1 cellular context compared by ENCODE assay signal in the genomic region with DNA sequence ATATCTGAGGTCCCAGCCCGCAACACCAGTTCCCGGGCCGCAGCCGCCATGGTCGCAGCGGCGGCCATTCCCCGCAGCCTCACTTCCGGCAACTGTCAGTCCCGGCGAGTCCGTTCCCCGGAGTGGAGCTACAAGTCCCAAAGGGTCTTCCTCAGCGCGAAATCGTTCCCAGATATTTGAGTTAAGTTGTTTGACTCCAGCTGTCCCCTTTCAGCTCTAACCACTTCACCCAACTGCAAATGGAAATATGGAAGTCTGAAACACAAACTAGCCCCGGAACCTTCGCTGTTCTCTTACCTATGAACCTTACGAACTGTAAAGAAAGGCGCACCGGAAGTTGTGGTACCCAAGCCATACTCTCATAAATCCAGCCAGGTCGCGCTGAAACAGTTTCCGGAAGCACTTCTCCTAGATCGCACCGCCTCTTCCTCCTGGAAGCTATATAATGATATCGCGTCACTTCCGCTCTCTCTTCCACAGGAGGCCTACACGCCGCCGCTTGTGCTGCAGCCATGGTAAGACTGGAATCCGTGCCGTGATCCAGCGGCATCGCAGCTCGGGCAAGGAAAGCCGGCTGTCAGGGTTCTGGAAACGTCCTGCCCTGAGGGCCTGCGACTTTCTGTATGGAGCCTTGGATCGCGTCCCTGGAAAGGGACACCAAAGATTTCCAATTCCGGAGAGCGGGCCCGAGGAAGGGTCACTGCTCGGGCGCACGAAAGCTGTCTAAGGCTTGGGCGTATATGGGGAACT.
TF ChIP-seq lines count a peak whose summit lies in the region.

A gene (plus strand): TSS at position 468 of the 750 bp plus-strand sequence. CDS start 45 bp downstream, at position 513.
A gene with protein sequence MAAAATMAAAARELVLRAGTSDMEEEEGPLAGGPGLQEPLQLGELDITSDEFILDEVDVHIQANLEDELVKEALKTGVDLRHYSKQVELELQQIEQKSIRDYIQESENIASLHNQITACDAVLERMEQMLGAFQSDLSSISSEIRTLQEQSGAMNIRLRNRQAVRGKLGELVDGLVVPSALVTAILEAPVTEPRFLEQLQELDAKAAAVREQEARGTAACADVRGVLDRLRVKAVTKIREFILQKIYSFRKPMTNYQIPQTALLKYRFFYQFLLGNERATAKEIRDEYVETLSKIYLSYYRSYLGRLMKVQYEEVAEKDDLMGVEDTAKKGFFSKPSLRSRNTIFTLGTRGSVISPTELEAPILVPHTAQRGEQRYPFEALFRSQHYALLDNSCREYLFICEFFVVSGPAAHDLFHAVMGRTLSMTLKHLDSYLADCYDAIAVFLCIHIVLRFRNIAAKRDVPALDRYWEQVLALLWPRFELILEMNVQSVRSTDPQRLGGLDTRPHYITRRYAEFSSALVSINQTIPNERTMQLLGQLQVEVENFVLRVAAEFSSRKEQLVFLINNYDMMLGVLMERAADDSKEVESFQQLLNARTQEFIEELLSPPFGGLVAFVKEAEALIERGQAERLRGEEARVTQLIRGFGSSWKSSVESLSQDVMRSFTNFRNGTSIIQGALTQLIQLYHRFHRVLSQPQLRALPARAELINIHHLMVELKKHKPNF (minus strand): TSS at position 269 of the 750 bp plus-strand sequence. CDS start 201 bp downstream, at position 68.

TF ChIP-seq in GM12878, 131 proteins besides CTCF, POLR2A, EP300 and RAD21 (continued from another document):
- TF ChIP-seq SUPT20H (IDR thresholded peaks at IDR 0.05; ENCODE audit: borderline replicate concordance, control insufficient read depth, low read depth, low read length), result no peak
- TF ChIP-seq, protein P1, sequence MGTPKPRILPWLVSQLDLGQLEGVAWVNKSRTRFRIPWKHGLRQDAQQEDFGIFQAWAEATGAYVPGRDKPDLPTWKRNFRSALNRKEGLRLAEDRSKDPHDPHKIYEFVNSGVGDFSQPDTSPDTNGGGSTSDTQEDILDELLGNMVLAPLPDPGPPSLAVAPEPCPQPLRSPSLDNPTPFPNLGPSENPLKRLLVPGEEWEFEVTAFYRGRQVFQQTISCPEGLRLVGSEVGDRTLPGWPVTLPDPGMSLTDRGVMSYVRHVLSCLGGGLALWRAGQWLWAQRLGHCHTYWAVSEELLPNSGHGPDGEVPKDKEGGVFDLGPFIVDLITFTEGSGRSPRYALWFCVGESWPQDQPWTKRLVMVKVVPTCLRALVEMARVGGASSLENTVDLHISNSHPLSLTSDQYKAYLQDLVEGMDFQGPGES (IDR thresholded peaks at IDR 0.05), result peak; percentile 13; the same call in 1 of the 2 replicates
- TF ChIP-seq JUNB (IDR thresholded peaks at IDR 0.05), result 0 out of 2 replicates have a peak, but pooled peaks have one; percentile 7
- 0 out of 2 replicates have a peak, but pooled peaks have one; percentile 20 for TF ChIP-seq STAT3 (IDR thresholded peaks at IDR 0.05; ENCODE audit: low read depth, low read length)
- TF ChIP-seq NFXL1 (IDR thresholded peaks at IDR 0.05; ENCODE audit: borderline replicate concordance), result no peak
- no peak for TF ChIP-seq SMC3 (IDR thresholded peaks at IDR 0.05; ENCODE audit: borderline replicate concordance, low read length)
- TF ChIP-seq TCF12 (IDR thresholded peaks at IDR 0.05; ENCODE audit: low read depth, low read length), result peak; percentile 82; the same call in 1 of the 2 replicates
- TF ChIP-seq, protein P2, sequence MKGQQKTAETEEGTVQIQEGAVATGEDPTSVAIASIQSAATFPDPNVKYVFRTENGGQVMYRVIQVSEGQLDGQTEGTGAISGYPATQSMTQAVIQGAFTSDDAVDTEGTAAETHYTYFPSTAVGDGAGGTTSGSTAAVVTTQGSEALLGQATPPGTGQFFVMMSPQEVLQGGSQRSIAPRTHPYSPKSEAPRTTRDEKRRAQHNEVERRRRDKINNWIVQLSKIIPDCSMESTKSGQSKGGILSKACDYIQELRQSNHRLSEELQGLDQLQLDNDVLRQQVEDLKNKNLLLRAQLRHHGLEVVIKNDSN (IDR thresholded peaks at IDR 0.05; ENCODE audit: borderline replicate concordance, extremely low read length, insufficient read depth, low read depth, low read length), result no peak
- TF ChIP-seq GABPA (IDR thresholded peaks at IDR 0.05; ENCODE audit: low read depth), result no peak
- TF ChIP-seq, protein P3, sequence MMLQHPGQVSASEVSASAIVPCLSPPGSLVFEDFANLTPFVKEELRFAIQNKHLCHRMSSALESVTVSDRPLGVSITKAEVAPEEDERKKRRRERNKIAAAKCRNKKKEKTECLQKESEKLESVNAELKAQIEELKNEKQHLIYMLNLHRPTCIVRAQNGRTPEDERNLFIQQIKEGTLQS (IDR thresholded peaks at IDR 0.05; ENCODE audit: borderline replicate concordance, extremely low read depth, low read depth, low read length), result no peak
- TF ChIP-seq NR2C2 (IDR thresholded peaks at IDR 0.05; ENCODE audit: borderline replicate concordance, control insufficient read depth, insufficient read length, low read depth), result no peak
- no peak for TF ChIP-seq TBL1XR1 (IDR thresholded peaks at IDR 0.05; ENCODE audit: low read depth, low read length)
- TF ChIP-seq BHLHE40 (IDR thresholded peaks at IDR 0.05; ENCODE audit: borderline replicate concordance in 1 of 2, low read depth in 2 of 2, low read length in 1 of 2), result peak in 1 of 2 experiments; percentile 42; a peak in 1 of 4 replicates
- peak; percentile 38; the same call in 1 of the 2 replicates for TF ChIP-seq STAT1 (conservative IDR thresholded peaks at IDR 0.05)
- TF ChIP-seq, protein P4, sequence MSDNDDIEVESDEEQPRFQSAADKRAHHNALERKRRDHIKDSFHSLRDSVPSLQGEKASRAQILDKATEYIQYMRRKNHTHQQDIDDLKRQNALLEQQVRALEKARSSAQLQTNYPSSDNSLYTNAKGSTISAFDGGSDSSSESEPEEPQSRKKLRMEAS (IDR thresholded peaks at IDR 0.05; ENCODE audit: low read depth, low read length), result peak; percentile 96
- TF ChIP-seq MXI1 (IDR thresholded peaks at IDR 0.05; ENCODE audit: low read depth, low read length), result peak; percentile 99
- TF ChIP-seq POLR2AphosphoS5 (IDR thresholded peaks at IDR 0.05; ENCODE audit: low read length), result peak; percentile 100
- 0 out of 2 replicates have a peak, but pooled peaks have one; percentile 30 for TF ChIP-seq MEF2A (IDR thresholded peaks at IDR 0.05; ENCODE audit: insufficient read depth, low read depth, low read length)
- TF ChIP-seq NFYA (IDR thresholded peaks at IDR 0.05; ENCODE audit: borderline replicate concordance, low read depth, low read length), result no peak
- no peak for TF ChIP-seq BRCA1 (IDR thresholded peaks at IDR 0.05; ENCODE audit: low read depth, low read length)
- TF ChIP-seq BACH1 (IDR thresholded peaks at IDR 0.05; ENCODE audit: borderline replicate concordance), result peak; percentile 72
- TF ChIP-seq KDM1A (IDR thresholded peaks at IDR 0.05; ENCODE audit: borderline replicate concordance), result no peak
- no peak for TF ChIP-seq IRF4 (IDR thresholded peaks at IDR 0.05; ENCODE audit: low read depth, low read length)
- TF ChIP-seq KAT2A (conservative IDR thresholded peaks at IDR 0.05; ENCODE audit: control insufficient read depth, low read depth, low read length), result 0 out of 2 replicates have a peak, but pooled peaks have one; percentile 20
- TF ChIP-seq CREM (IDR thresholded peaks at IDR 0.05; ENCODE audit: low read depth), result peak; percentile 97
- TF ChIP-seq, protein P5, sequence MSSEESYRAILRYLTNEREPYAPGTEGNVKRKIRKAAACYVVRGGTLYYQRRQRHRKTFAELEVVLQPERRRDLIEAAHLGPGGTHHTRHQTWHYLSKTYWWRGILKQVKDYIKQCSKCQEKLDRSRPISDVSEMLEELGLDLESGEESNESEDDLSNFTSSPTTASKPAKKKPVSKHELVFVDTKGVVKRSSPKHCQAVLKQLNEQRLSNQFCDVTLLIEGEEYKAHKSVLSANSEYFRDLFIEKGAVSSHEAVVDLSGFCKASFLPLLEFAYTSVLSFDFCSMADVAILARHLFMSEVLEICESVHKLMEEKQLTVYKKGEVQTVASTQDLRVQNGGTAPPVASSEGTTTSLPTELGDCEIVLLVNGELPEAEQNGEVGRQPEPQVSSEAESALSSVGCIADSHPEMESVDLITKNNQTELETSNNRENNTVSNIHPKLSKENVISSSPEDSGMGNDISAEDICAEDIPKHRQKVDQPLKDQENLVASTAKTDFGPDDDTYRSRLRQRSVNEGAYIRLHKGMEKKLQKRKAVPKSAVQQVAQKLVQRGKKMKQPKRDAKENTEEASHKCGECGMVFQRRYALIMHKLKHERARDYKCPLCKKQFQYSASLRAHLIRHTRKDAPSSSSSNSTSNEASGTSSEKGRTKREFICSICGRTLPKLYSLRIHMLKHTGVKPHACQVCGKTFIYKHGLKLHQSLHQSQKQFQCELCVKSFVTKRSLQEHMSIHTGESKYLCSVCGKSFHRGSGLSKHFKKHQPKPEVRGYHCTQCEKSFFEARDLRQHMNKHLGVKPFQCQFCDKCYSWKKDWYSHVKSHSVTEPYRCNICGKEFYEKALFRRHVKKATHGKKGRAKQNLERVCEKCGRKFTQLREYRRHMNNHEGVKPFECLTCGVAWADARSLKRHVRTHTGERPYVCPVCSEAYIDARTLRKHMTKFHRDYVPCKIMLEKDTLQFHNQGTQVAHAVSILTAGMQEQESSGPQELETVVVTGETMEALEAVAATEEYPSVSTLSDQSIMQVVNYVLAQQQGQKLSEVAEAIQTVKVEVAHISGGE (CRISPR knock-in tag; IDR thresholded peaks at IDR 0.05), result peak; percentile 94
- TF ChIP-seq, protein P6, sequence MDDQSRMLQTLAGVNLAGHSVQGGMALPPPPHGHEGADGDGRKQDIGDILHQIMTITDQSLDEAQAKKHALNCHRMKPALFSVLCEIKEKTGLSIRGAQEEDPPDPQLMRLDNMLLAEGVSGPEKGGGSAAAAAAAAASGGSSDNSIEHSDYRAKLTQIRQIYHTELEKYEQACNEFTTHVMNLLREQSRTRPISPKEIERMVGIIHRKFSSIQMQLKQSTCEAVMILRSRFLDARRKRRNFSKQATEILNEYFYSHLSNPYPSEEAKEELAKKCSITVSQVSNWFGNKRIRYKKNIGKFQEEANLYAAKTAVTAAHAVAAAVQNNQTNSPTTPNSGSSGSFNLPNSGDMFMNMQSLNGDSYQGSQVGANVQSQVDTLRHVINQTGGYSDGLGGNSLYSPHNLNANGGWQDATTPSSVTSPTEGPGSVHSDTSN (IDR thresholded peaks at IDR 0.05; ENCODE audit: insufficient replicate concordance, low read depth, low read length), result no peak
- TF ChIP-seq FOXM1 (IDR thresholded peaks at IDR 0.05; ENCODE audit: low read depth, low read length), result no peak
- TF ChIP-seq ASH2L (IDR thresholded peaks at IDR 0.05; ENCODE audit: borderline replicate concordance, low read depth), result peak; percentile 28; the same call in 1 of the 2 replicates
- TF ChIP-seq, protein P7, sequence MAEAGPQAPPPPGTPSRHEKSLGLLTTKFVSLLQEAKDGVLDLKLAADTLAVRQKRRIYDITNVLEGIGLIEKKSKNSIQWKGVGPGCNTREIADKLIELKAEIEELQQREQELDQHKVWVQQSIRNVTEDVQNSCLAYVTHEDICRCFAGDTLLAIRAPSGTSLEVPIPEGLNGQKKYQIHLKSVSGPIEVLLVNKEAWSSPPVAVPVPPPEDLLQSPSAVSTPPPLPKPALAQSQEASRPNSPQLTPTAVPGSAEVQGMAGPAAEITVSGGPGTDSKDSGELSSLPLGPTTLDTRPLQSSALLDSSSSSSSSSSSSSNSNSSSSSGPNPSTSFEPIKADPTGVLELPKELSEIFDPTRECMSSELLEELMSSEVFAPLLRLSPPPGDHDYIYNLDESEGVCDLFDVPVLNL (IDR thresholded peaks at IDR 0.05; ENCODE audit: low read depth, low read length), result no peak
- TF ChIP-seq RB1 (IDR thresholded peaks at IDR 0.05; ENCODE audit: borderline replicate concordance), result no peak; the same call in 1 of the 2 replicates
- peak; percentile 57 for TF ChIP-seq SIX5 (IDR thresholded peaks at IDR 0.05; ENCODE audit: low read depth, low read length, severe bottlenecking)
- TF ChIP-seq CHD2 (IDR thresholded peaks at IDR 0.05; ENCODE audit: borderline replicate concordance, low read depth, low read length), result no peak
- peak; percentile 74 for TF ChIP-seq MTA2 (IDR thresholded peaks at IDR 0.05; ENCODE audit: low read depth)
- TF ChIP-seq NR2F1 (conservative IDR thresholded peaks at IDR 0.05), result peak; percentile 26; the same call in 1 of the 2 replicates
- TF ChIP-seq PAX5 (IDR thresholded peaks at IDR 0.05; ENCODE audit: borderline replicate concordance, low read depth, low read length), result no peak
- TF ChIP-seq IKZF1 (conservative IDR thresholded peaks at IDR 0.05), result peak; percentile 92
- TF ChIP-seq, protein P8, sequence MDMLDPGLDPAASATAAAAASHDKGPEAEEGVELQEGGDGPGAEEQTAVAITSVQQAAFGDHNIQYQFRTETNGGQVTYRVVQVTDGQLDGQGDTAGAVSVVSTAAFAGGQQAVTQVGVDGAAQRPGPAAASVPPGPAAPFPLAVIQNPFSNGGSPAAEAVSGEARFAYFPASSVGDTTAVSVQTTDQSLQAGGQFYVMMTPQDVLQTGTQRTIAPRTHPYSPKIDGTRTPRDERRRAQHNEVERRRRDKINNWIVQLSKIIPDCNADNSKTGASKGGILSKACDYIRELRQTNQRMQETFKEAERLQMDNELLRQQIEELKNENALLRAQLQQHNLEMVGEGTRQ (IDR thresholded peaks at IDR 0.05; ENCODE audit: borderline replicate concordance, low read depth, low read length), result no peak
- peak; percentile 97 for TF ChIP-seq POU2F2 (IDR thresholded peaks at IDR 0.05; ENCODE audit: borderline replicate concordance, low read depth, low read length)
- peak; percentile 67 for TF ChIP-seq MEF2B (IDR thresholded peaks at IDR 0.05; ENCODE audit: partially characterized antibody, poor library complexity, severe bottlenecking)
- TF ChIP-seq, protein P9, sequence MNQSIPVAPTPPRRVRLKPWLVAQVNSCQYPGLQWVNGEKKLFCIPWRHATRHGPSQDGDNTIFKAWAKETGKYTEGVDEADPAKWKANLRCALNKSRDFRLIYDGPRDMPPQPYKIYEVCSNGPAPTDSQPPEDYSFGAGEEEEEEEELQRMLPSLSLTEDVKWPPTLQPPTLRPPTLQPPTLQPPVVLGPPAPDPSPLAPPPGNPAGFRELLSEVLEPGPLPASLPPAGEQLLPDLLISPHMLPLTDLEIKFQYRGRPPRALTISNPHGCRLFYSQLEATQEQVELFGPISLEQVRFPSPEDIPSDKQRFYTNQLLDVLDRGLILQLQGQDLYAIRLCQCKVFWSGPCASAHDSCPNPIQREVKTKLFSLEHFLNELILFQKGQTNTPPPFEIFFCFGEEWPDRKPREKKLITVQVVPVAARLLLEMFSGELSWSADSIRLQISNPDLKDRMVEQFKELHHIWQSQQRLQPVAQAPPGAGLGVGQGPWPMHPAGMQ (IDR thresholded peaks at IDR 0.05; ENCODE audit: borderline replicate concordance), result 0 out of 2 replicates have a peak, but pooled peaks have one; percentile 24
- TF ChIP-seq SREBF1 (IDR thresholded peaks at IDR 0.05; ENCODE audit: low read length), result 0 out of 2 replicates have a peak, but pooled peaks have one; percentile 1
- peak; percentile 76 for TF ChIP-seq LARP7 (IDR thresholded peaks at IDR 0.05)
TF ChIP-seq in GM12878: peak in this region for 72.
